Comparison of ENCODE assay signal across 8 cellular contexts in genomic region chr16:84616515-84616914, GRCh38. TPM values are rescaled to one million over a fixed set of nuclear protein-coding genes. Genes with fewer than 3 reads are reported as not detected.
DNase-seq lines count a peak whose midpoint lies in the region; ATAC-seq lines count a peak whose summit lies in the region.

No MANE protein-coding gene starts in this region.

- DNase-seq in EH (ENCODE audit: low read depth) (peak; percentile 53), NAMALWA (ENCODE audit: low spot score) (peak; percentile 70), naive B cell (peak; percentile 32), SKM-1 (lab: John Stamatoyannopoulos, UW; ENCODE audit: unreplicated experiment) (no peak), GDM1 (lab: John Stamatoyannopoulos, UW) (no peak)
- peak; percentile 50 for DNase-seq in central memory CD4-positive, alpha-beta T cell

- H3K4me3 Mint-ChIP-seq in naive B cell = peak overlapping the region; percentile 86 to 98 (median 97)

- ATAC-seq in naive B cell (ENCODE audit: low read depth in 2 of 2) (peak; percentile 20 to 31), HG03521 (IDR thresholded peaks at IDR 0.05; ENCODE audit: unreplicated experiment) (no peak), GM19395 (IDR thresholded peaks at IDR 0.05; ENCODE audit: unreplicated experiment) (no peak)

- H3K27ac Mint-ChIP-seq in naive B cell = peak overlapping the region; percentile 65 to 93 (median 90)

- peaks cover 0 to 2% (median 0%) of the 10 kb centered on the region in 7 donors for H3K9me3 Mint-ChIP-seq in naive B cell

- H3K27me3 Mint-ChIP-seq in naive B cell = no peaks in the 10 kb centered on the region

- peaks cover 63 to 82% (median 78%) of the 10 kb centered on the region in 3 donors for H3K4me1 Mint-ChIP-seq in naive B cell

- H3K36me3 Mint-ChIP-seq in naive B cell = peaks cover 4 to 20% of the 10 kb centered on the region in 2 donors

RNA-seq across cellular contexts. Expression of gene COTL1, which starts 1.4 kb away (rescaled TPM):
- polyA plus RNA-seq in naive B cell (ENCODE audit: low read depth in 6 of 6) = 100 to 1,000 TPM; 167 to 439 (median 373) TPM

RNA-seq across cellular contexts. Expression of gene KLHL36, which starts 31.8 kb away (rescaled TPM):
- polyA plus RNA-seq in naive B cell (ENCODE audit: low read depth in 6 of 6) = 10 to 100 TPM; 29.7 to 40.3 (median 37.5) TPM

Comparison
In these comparisons a context has a peak if more than half of its experiments do, and no peak if none do; other contexts are left out.
1. DNase-seq: peak in EH (single experiment), NAMALWA (single experiment), central memory CD4-positive, alpha-beta T cell (single experiment) and naive B cell (single experiment); none in SKM-1 (single experiment) and GDM1 (single experiment).
2. ATAC-seq: peak in naive B cell (2 of 2); none in HG03521 (single experiment) and GM19395 (single experiment).